Comparison of ENCODE assay signal across 7 cellular contexts in the genomic region with DNA sequence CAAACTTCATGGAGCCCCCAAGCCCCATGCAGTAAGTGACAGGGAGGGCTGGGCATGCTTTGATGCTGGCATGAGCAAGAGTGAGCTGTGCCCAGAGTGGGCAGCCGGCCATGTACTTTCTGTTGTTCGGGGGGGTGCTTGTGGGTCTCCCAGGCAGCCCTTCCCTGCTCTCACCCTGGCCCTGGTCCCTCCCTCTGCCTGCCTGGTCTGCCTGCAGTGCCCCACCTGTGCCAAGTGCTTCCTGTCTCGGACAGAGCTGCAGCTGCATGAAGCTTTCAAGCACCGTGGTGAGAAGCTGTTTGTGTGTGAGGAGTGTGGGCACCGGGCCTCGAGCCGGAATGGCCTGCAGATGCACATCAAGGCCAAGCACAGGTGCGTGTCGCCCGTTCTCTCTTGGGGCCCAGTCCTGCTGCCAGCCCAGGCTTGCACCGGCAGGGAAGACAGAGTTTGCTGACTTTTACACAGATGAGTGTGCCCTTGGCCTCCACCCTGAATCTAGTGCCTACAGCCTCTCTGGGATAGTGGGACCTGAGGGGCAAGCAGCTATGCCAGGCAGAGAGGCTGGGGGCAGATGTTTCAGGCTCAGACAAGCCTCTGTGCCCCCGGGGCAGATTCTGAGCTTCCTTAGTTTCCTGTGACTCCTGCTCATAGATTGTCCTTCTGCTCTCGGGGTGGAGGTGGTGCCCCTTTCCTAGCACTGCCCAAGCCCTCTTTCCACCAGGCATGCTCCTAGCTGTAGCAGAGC. TPM values are rescaled to one million over a fixed set of nuclear protein-coding genes. Genes with fewer than 3 reads are reported as not detected.
DNase-seq lines count a peak whose midpoint lies in the region; ATAC-seq and TF ChIP-seq lines count a peak whose summit lies in the region.
"Had no signal": no experiment of that assay in that cellular context is flagged by ENCODE, and none has a peak within 500 bp of the region (broad histone marks: within the 10 kb centered on the region; RNA-seq: fewer than 3 reads in every experiment).

No MANE protein-coding gene starts in this region.

- no peaks in the 10 kb centered on the region for H3K27me3 ChIP-seq in spleen (replicated peaks in 1 of 7)

- no peak overlapping the region for H3K4me3 Mint-ChIP-seq in stimulated activated memory B cell treated with anti-CD40 and anti-IgM and Interleukin-4, amounts not matched to agents 10 μg/mL and 1 μg/mL and 100 μg/mL, for 72 hours
- H3K4me3 Mint-ChIP-seq: stimulated activated naive B cell treated with anti-CD40 and anti-IgM and Interleukin-4, amounts not matched to agents 10 μg/mL and 1 μg/mL and 100 μg/mL, for 72 hours had no signal

- peaks cover 13 to 99% (median 67%) of the 10 kb centered on the region in 6 donors for H3K4me1 ChIP-seq in spleen

- H3K4me3 ChIP-seq in spleen, result no peak overlapping the region

- peak overlapping the region in 2 of 8 donors; percentile 7 to 20 for H3K27ac ChIP-seq in spleen

- peak; percentile 6 for TF ChIP-seq POLR2A in erythroblast (IDR thresholded peaks at IDR 0.05; ENCODE audit: low read length)
- TF ChIP-seq POLR2A in spleen (IDR thresholded peaks at IDR 0.05), result no peak

- peak; percentile 93 for DNase-seq in NCI-H510A (lab: John Stamatoyannopoulos, UW)
- no peak for DNase-seq in erythroblast (lab: John Stamatoyannopoulos, UW)
- DNase-seq in spleen, result no peak
- DNase-seq in germinal center (ENCODE audit: low spot score), result no peak
- DNase-seq in LoVo (ENCODE audit: low spot score), result no peak
- DNase-seq: stimulated activated naive B cell treated with anti-CD40 and anti-IgM and Interleukin-4, amounts not matched to agents 10 μg/mL and 1 μg/mL and 100 μg/mL, for 72 hours had no signal

- H3K36me3 Mint-ChIP-seq in stimulated activated memory B cell treated with anti-CD40 and anti-IgM and Interleukin-4, amounts not matched to agents 10 μg/mL and 1 μg/mL and 100 μg/mL, for 72 hours, result peaks cover 23% of the 10 kb centered on the region

- peaks cover 55% of the 10 kb centered on the region for H3K4me1 Mint-ChIP-seq in stimulated activated memory B cell treated with anti-CD40 and anti-IgM and Interleukin-4, amounts not matched to agents 10 μg/mL and 1 μg/mL and 100 μg/mL, for 72 hours

- H3K36me3 ChIP-seq in spleen, result peaks cover 0 to 73% (median 40%) of the 10 kb centered on the region in 6 donors

- 37 to 49% (median 46%) methylated on average over 10 to 13 of the region's 13 CpGs for WGBS in spleen, 5 donors

- no peak for ATAC-seq in stimulated activated memory B cell treated with anti-CD40 and anti-IgM and Interleukin-4, amounts not matched to agents 10 μg/mL and 1 μg/mL and 100 μg/mL, for 72 hours

- no peaks in the 10 kb centered on the region for H3K9me3 ChIP-seq in spleen

- TF ChIP-seq CTCF in spleen (IDR thresholded peaks at IDR 0.05 in 8 of 11, conservative IDR thresholded peaks at IDR 0.05 in 3 of 11), result no peak

- intact Hi-C loops in spleen (cut with DNase I; ENCODE audit: low total_unique reads), result no loop called here

- no peaks in the 10 kb centered on the region for H3K27me3 Mint-ChIP-seq in stimulated activated memory B cell treated with anti-CD40 and anti-IgM and Interleukin-4, amounts not matched to agents 10 μg/mL and 1 μg/mL and 100 μg/mL, for 72 hours
- H3K27me3 Mint-ChIP-seq: stimulated activated naive B cell treated with anti-CD40 and anti-IgM and Interleukin-4, amounts not matched to agents 10 μg/mL and 1 μg/mL and 100 μg/mL, for 72 hours had no signal

- H3K27ac Mint-ChIP-seq in stimulated activated memory B cell treated with anti-CD40 and anti-IgM and Interleukin-4, amounts not matched to agents 10 μg/mL and 1 μg/mL and 100 μg/mL, for 72 hours, result peak overlapping the region; percentile 27
- H3K27ac Mint-ChIP-seq: stimulated activated naive B cell treated with anti-CD40 and anti-IgM and Interleukin-4, amounts not matched to agents 10 μg/mL and 1 μg/mL and 100 μg/mL, for 72 hours had no signal

- no peaks in the 10 kb centered on the region for H3K9me3 Mint-ChIP-seq in stimulated activated memory B cell treated with anti-CD40 and anti-IgM and Interleukin-4, amounts not matched to agents 10 μg/mL and 1 μg/mL and 100 μg/mL, for 72 hours
- H3K9me3 Mint-ChIP-seq: stimulated activated naive B cell treated with anti-CD40 and anti-IgM and Interleukin-4, amounts not matched to agents 10 μg/mL and 1 μg/mL and 100 μg/mL, for 72 hours had no signal

RNA-seq across cellular contexts. Expression of a gene that starts 7.6 kb away (rescaled TPM):
- 10 to 100 TPM; 23.5 to 61.0 (median 48.0) TPM for total RNA-seq in spleen
- polyA plus RNA-seq in spleen, result 100 to 1,000 TPM in 1 of 3 donors, 10 to 100 TPM in 2; 53.1 to 131 (median 89.3) TPM

RNA-seq across cellular contexts. Expression of a gene that starts 15.2 kb away (rescaled TPM):
- total RNA-seq in spleen, result 10 to 100 TPM; 18.5 to 41.5 (median 29.4) TPM
- polyA plus RNA-seq in spleen, result 10 to 100 TPM in 1 of 3 donors, 1 to 10 TPM in 2; 5.0 to 12.0 (median 6.2) TPM

RNA-seq across cellular contexts. Expression of a gene that starts 26.1 kb away (rescaled TPM):
- 10 to 100 TPM in 4 of 7 donors, 1 to 10 TPM in 3; 6.6 to 14.0 (median 10.5) TPM for total RNA-seq in spleen
- 1 to 10 TPM; 3.4 to 6.0 (median 4.4) TPM for polyA plus RNA-seq in spleen

RNA-seq across cellular contexts. Expression of a gene that starts 32.3 kb away (rescaled TPM):
- under 1 TPM; 0.13 to 0.88 (median 0.56) TPM for total RNA-seq in spleen
- under 1 TPM; 0.09 to 0.51 (median 0.33) TPM for polyA plus RNA-seq in spleen

RNA-seq across cellular contexts. Expression of a gene that starts 33.1 kb away (rescaled TPM):
- total RNA-seq in spleen, result 10 to 100 TPM; 30.5 to 55.2 (median 51.5) TPM
- polyA plus RNA-seq in spleen, result 10 to 100 TPM in 1 of 3 donors, 1 to 10 TPM in 2; 4.2 to 10.0 (median 5.8) TPM
